Comparison of ENCODE assay signal across 10 cellular contexts in the genomic region with DNA sequence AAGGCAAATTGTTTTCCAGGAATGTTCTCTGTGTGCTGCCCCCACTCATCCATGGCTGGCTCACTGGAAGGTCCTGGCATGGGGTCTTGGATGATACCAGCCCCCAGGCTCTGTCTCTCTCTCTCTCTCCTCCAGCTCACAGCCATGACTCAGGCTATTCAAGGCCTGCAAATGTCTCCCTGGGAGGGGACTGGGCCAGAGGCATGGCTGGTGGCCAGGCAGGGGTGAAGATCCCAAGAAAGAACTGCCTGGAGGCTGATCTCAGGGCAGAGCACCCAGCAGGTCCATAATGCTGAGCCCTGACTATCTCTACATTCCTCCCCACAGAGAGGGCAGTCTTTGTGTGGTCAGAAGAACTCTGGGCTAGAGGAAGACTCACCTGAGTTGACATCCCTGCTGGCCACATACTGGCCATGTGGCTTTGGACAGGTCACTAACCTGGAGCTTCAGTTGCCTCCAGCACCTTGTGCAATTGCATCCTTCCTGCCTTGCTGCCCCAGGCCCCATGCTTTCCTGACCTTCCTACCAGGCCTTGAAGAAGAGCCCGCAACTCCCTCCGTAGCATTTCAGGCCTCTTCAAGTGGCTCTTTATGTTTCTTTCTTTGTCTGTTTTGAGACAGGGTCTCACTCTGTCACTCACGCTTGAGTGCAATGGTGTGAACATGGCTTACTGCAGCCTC.
DNase-seq lines count a peak whose midpoint lies in the region; ATAC-seq, FAIRE-seq and TF ChIP-seq lines count a peak whose summit lies in the region.
"Had no signal": no experiment of that assay in that cellular context is flagged by ENCODE, and none has a peak within 500 bp of the region (broad histone marks: within the 10 kb centered on the region; RNA-seq: fewer than 3 reads in every experiment).

No MANE protein-coding gene starts in this region.

- H3K27ac ChIP-seq in brain microvascular endothelial cell: peak overlapping the region; percentile 81

- ATAC-seq in stimulated activated naive B cell treated with anti-CD40 and anti-IgM and Interleukin-4, amounts not matched to agents 10 μg/mL and 1 μg/mL and 100 μg/mL, for 72 hours (replicated peaks): no peak
- ATAC-seq in HG03139 (IDR thresholded peaks at IDR 0.05; ENCODE audit: unreplicated experiment) (no peak), left lobe of liver (no peak)
- ATAC-seq: activated CD8-positive, alpha-beta memory T cell treated with anti-CD3 and anti-CD28 coated beads, Interleukin-2, amount 10 ng/mL, durations not matched to agents 7 days and 5 days had no signal

- H3K27ac Mint-ChIP-seq in stimulated activated naive B cell treated with anti-CD40 and anti-IgM and Interleukin-4, amounts not matched to agents 10 μg/mL and 1 μg/mL and 100 μg/mL, for 72 hours: peak overlapping the region; percentile 10
- H3K27ac Mint-ChIP-seq: activated CD8-positive, alpha-beta memory T cell treated with anti-CD3 and anti-CD28 coated beads, Interleukin-2, amount 10 ng/mL, durations not matched to agents 7 days and 5 days had no signal

- no peaks in the 10 kb centered on the region for H3K9me3 Mint-ChIP-seq in stimulated activated naive B cell treated with anti-CD40 and anti-IgM and Interleukin-4, amounts not matched to agents 10 μg/mL and 1 μg/mL and 100 μg/mL, for 72 hours

- no peaks in the 10 kb centered on the region for H3K27me3 ChIP-seq in brain microvascular endothelial cell (replicated peaks)

- no peaks in the 10 kb centered on the region for H3K36me3 ChIP-seq in brain microvascular endothelial cell (replicated peaks)

- no peak overlapping the region for H3K4me3 ChIP-seq in brain microvascular endothelial cell (ENCODE audit: low read depth, low read length)

- no peak for TF ChIP-seq CTCF in brain microvascular endothelial cell (IDR thresholded peaks at IDR 0.05; ENCODE audit: low read depth, low read length, missing control alignments)

- H3K4me3 Mint-ChIP-seq in stimulated activated naive B cell treated with anti-CD40 and anti-IgM and Interleukin-4, amounts not matched to agents 10 μg/mL and 1 μg/mL and 100 μg/mL, for 72 hours: no peak overlapping the region
- H3K4me3 Mint-ChIP-seq: activated CD8-positive, alpha-beta memory T cell treated with anti-CD3 and anti-CD28 coated beads, Interleukin-2, amount 10 ng/mL, durations not matched to agents 7 days and 5 days had no signal

- no peaks in the 10 kb centered on the region for H3K36me3 Mint-ChIP-seq in stimulated activated naive B cell treated with anti-CD40 and anti-IgM and Interleukin-4, amounts not matched to agents 10 μg/mL and 1 μg/mL and 100 μg/mL, for 72 hours
- H3K36me3 Mint-ChIP-seq: activated CD8-positive, alpha-beta memory T cell treated with anti-CD3 and anti-CD28 coated beads, Interleukin-2, amount 10 ng/mL, durations not matched to agents 7 days and 5 days had no signal

- in situ Hi-C loops in brain microvascular endothelial cell (cut with HindIII; ENCODE audit: low pct_ligation_motif_present, low sequenced_read_pairs): no loop called here

- no peaks in the 10 kb centered on the region for H3K27me3 Mint-ChIP-seq in stimulated activated naive B cell treated with anti-CD40 and anti-IgM and Interleukin-4, amounts not matched to agents 10 μg/mL and 1 μg/mL and 100 μg/mL, for 72 hours
- H3K27me3 Mint-ChIP-seq: activated CD8-positive, alpha-beta memory T cell treated with anti-CD3 and anti-CD28 coated beads, Interleukin-2, amount 10 ng/mL, durations not matched to agents 7 days and 5 days had no signal

- peaks cover 2 to 3% of the 10 kb centered on the region in 2 donors for H3K4me1 Mint-ChIP-seq in stimulated activated naive B cell treated with anti-CD40 and anti-IgM and Interleukin-4, amounts not matched to agents 10 μg/mL and 1 μg/mL and 100 μg/mL, for 72 hours
- H3K4me1 Mint-ChIP-seq: activated CD8-positive, alpha-beta memory T cell treated with anti-CD3 and anti-CD28 coated beads, Interleukin-2, amount 10 ng/mL, durations not matched to agents 7 days and 5 days had no signal

- DNase-seq in H54 (ENCODE audit: insufficient read length, low spot score) (peak; percentile 61), brain microvascular endothelial cell (peak; percentile 65), iris pigment epithelial cell (ENCODE audit: low read depth) (peak; percentile 88), NCI-H2081 treated with DMSO at 0.1 percent for 48 hours (lab: John Stamatoyannopoulos, UW) (no peak), OCI-M2 (lab: John Stamatoyannopoulos, UW; ENCODE audit: unreplicated experiment) (no peak), left lobe of liver (ENCODE audit: low spot score) (no peak)
- no peak for DNase-seq in stimulated activated naive B cell treated with anti-CD40 and anti-IgM and Interleukin-4, amounts not matched to agents 10 μg/mL and 1 μg/mL and 100 μg/mL, for 72 hours
- DNase-seq: activated CD8-positive, alpha-beta memory T cell treated with anti-CD3 and anti-CD28 coated beads, Interleukin-2, amount 10 ng/mL, durations not matched to agents 7 days and 5 days; NK-92 treated with Interleukin-12 subunit alpha and Interleukin-12 subunit beta, amount 100 ng/mL, for 24 hours had no signal

- FAIRE-seq in H54 (lab: Jason Lieb, UNC): no peak

- no peak for TF ChIP-seq POLR2A in H54 (IDR thresholded peaks at IDR 0.05; ENCODE audit: low read depth, low read length)

Comparison
In these comparisons a context has a peak if more than half of its experiments do, and no peak if none do; other contexts are left out.
1. DNase-seq: peak in H54 (single experiment), brain microvascular endothelial cell (single experiment) and iris pigment epithelial cell (single experiment); none in stimulated activated naive B cell treated with anti-CD40 and anti-IgM and Interleukin-4, amounts not matched to agents 10 μg/mL and 1 μg/mL and 100 μg/mL, for 72 hours (single experiment), NCI-H2081 treated with DMSO at 0.1 percent for 48 hours (single experiment), OCI-M2 (single experiment) and left lobe of liver (single experiment).